15 cellular contexts compared by ENCODE assay signal in the genomic region with DNA sequence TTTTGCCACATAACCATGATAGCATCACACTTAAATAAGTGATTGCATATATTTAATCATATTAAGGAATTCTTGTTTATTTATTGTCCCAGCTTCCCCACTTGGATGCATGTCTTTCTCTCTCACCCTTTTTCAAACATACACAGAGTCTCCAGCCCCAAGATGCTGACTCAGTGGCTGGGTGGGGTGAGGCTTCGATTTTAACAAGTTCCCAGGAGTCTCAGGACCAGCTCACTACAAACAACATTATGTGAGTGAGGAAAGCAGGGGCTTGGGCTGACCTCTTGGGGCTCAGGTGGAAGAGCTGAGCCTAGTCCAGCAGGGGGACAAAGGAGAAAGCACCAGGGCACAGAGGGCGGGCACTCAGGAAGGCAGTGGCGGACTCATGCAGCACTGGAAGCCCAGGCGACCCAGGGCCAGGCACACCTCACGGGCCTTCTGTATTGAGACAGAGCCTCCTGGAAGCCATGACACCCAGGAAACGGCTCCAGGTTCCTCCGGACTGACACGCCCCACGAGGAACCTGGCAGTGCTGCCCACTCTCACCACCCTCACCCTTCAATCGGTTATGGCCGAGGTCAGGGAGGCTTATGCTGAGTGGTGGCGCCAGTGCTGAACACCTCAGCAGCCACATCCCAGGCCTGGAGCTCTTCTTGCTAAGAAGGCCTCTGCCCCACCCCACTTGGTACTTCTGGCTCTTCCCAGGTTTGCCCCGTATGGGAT.
DNase-seq lines count a peak whose midpoint lies in the region; ATAC-seq and TF ChIP-seq lines count a peak whose summit lies in the region.
"Had no signal": no experiment of that assay in that cellular context is flagged by ENCODE, and none has a peak within 500 bp of the region (broad histone marks: within the 10 kb centered on the region; RNA-seq: fewer than 3 reads in every experiment).

No MANE protein-coding gene starts in this region.

- peaks cover 8 to 69% of the 10 kb centered on the region in 2 experiments for H3K36me3 ChIP-seq in mesenchymal stem cell (ENCODE audit: control insufficient read depth in 1 of 2, insufficient read depth in 2 of 2, low read depth in 1 of 2, low read length in 2 of 2)
- H3K36me3 ChIP-seq in testis (ENCODE audit: low read depth, missing control alignments): no peaks in the 10 kb centered on the region

- no peaks in the 10 kb centered on the region for H3K27me3 ChIP-seq in mesenchymal stem cell (ENCODE audit: control insufficient read depth in 1 of 2, insufficient read depth in 1 of 2, low read length in 2 of 2)
- no peaks in the 10 kb centered on the region for H3K27me3 ChIP-seq in testis
- H3K27me3 ChIP-seq: pancreas had no signal

- H3K79me1 ChIP-seq in mesenchymal stem cell (replicated peaks; ENCODE audit: low read length, poor library complexity, severe bottlenecking): peaks cover 56% of the 10 kb centered on the region

- no peak overlapping the region for H4K8ac ChIP-seq in mesenchymal stem cell (ENCODE audit: low read length)

- no peak for TF ChIP-seq POLR2A in testis (IDR thresholded peaks at IDR 0.05)

- 88% methylated on average over 12 of the region's 13 CpGs for WGBS in mesenchymal stem cell
- 80% methylated on average over 13 of the region's 13 CpGs for WGBS in testis, 2 donors

- H3K4me1 ChIP-seq in mesenchymal stem cell (ENCODE audit: control insufficient read depth, insufficient read depth, low read depth, low read length): peaks cover 56% of the 10 kb centered on the region
- peaks cover 6% of the 10 kb centered on the region for H3K4me1 ChIP-seq in testis
- H3K4me1 ChIP-seq: A549 had no signal

- no peak overlapping the region for H3K4me3 ChIP-seq in mesenchymal stem cell (ENCODE audit: insufficient read depth in 1 of 2, low read depth in 1 of 2, low read length in 2 of 2)
- H3K4me3 ChIP-seq in testis: no peak overlapping the region
- H3K4me3 ChIP-seq: A549, pancreas had no signal

- no peak overlapping the region for H2BK12ac ChIP-seq in mesenchymal stem cell (ENCODE audit: low read length in 2 of 2)

- H3K27me3 Mint-ChIP-seq in activated CD8-positive, alpha-beta memory T cell treated with anti-CD3 and anti-CD28 coated beads, Interleukin-2, amount 10 ng/mL, durations not matched to agents 7 days and 5 days: no peaks in the 10 kb centered on the region
- H3K27me3 Mint-ChIP-seq in immature natural killer cell (ENCODE audit: low read depth in 3 of 3): no peaks in the 10 kb centered on the region
- H3K27me3 Mint-ChIP-seq: effector memory CD8-positive, alpha-beta T cell; stimulated activated naive CD8-positive, alpha-beta T cell treated with anti-CD3 and anti-CD28 coated beads, Interleukin-15, Interleukin-2, amounts not matched to agents 100 ng/mL and 50 ng/mL, for 24 hours had no signal

- TF ChIP-seq CTCF in testis (IDR thresholded peaks at IDR 0.05): no peak

- peaks cover 5% of the 10 kb centered on the region for H3K4me1 Mint-ChIP-seq in activated CD8-positive, alpha-beta memory T cell treated with anti-CD3 and anti-CD28 coated beads, Interleukin-2, amount 10 ng/mL, durations not matched to agents 7 days and 5 days
- H3K4me1 Mint-ChIP-seq in immature natural killer cell: peaks cover 0 to 7% of the 10 kb centered on the region in 2 donors

- no peaks in the 10 kb centered on the region for H3K36me3 Mint-ChIP-seq in activated CD8-positive, alpha-beta memory T cell treated with anti-CD3 and anti-CD28 coated beads, Interleukin-2, amount 10 ng/mL, durations not matched to agents 7 days and 5 days
- peaks cover 0 to 14% (median 0%) of the 10 kb centered on the region in 3 donors for H3K36me3 Mint-ChIP-seq in immature natural killer cell

- no peak overlapping the region for H4K91ac ChIP-seq in mesenchymal stem cell (ENCODE audit: low read length)

- peak overlapping the region in 1 of 2 experiments; percentile 26 for H3K23ac ChIP-seq in mesenchymal stem cell (ENCODE audit: low read length in 2 of 2)

- H2BK15ac ChIP-seq in mesenchymal stem cell (ENCODE audit: low read depth, poor library complexity, severe bottlenecking): no peak overlapping the region

- H2AFZ ChIP-seq in mesenchymal stem cell (ENCODE audit: low read depth, low read length): no peak overlapping the region

- H2AK5ac ChIP-seq in mesenchymal stem cell (ENCODE audit: low read length, severe bottlenecking): peak overlapping the region; percentile 54

- intact Hi-C loops in testis (cut with DNase I; ENCODE audit: low total_unique reads): loop anchor here (10.0 kb wide), 1 partner anchor 411 kb away; no protein-coding TSS in a partner anchor

- peak overlapping the region; percentile 5 for H3K27ac Mint-ChIP-seq in activated CD8-positive, alpha-beta memory T cell treated with anti-CD3 and anti-CD28 coated beads, Interleukin-2, amount 10 ng/mL, durations not matched to agents 7 days and 5 days
- no peak overlapping the region for H3K27ac Mint-ChIP-seq in immature natural killer cell
- H3K27ac Mint-ChIP-seq: stimulated activated naive CD8-positive, alpha-beta T cell treated with anti-CD3 and anti-CD28 coated beads, Interleukin-15, Interleukin-2, amounts not matched to agents 100 ng/mL and 50 ng/mL, for 24 hours had no signal

- no peak overlapping the region for H3K4ac ChIP-seq in mesenchymal stem cell (ENCODE audit: low read depth in 1 of 2, low read length in 2 of 2)

- DNase-seq in activated CD8-positive, alpha-beta memory T cell treated with anti-CD3 and anti-CD28 coated beads, Interleukin-2, amount 10 ng/mL, durations not matched to agents 7 days and 5 days: no peak
- DNase-seq in activated CD8-positive, alpha-beta memory T cell treated with anti-CD3 and anti-CD28 coated beads, Interleukin-2, amount 50 U/mL, for 48 hours: no peak
- no peak for DNase-seq in caudate nucleus (lab: John Stamatoyannopoulos, UW)
- DNase-seq in mesenchymal stem cell: no peak
- DNase-seq in testis: peak; percentile 14
- DNase-seq in immature natural killer cell: no peak
- no peak for DNase-seq in HUDEP-2 (lab: John Stamatoyannopoulos, UW; ENCODE audit: unreplicated experiment in 76 of 76)
- DNase-seq in NOMO-1 (lab: John Stamatoyannopoulos, UW; ENCODE audit: unreplicated experiment in 2 of 2): no peak
- DNase-seq: activated effector memory CD4-positive, alpha-beta T cell treated with Interleukin-2 at 50 U/mL for 16 hours; effector memory CD8-positive, alpha-beta T cell; midbrain; NCI-H446 had no signal

- no peak overlapping the region for H3K4me2 ChIP-seq in mesenchymal stem cell (ENCODE audit: low read length, poor library complexity, severe bottlenecking)
- H3K4me2 ChIP-seq: A549 had no signal

- H3K27ac ChIP-seq in caudate nucleus (ENCODE audit: low read depth, low read length): peak overlapping the region; percentile 48
- no peak overlapping the region for H3K27ac ChIP-seq in mesenchymal stem cell (ENCODE audit: low read length, poor library complexity, severe bottlenecking)
- H3K27ac ChIP-seq in testis: peak overlapping the region in 1 of 2 donors; percentile 12
- H3K27ac ChIP-seq: A549 had no signal

- no peak overlapping the region for H3K9ac ChIP-seq in mesenchymal stem cell (ENCODE audit: low read length)

- H3K9me3 ChIP-seq in mesenchymal stem cell (ENCODE audit: control insufficient read depth, low read length) (no peaks in the 10 kb centered on the region), testis (no peaks in the 10 kb centered on the region)
- H3K9me3 ChIP-seq: A549, pancreas had no signal

- no peak overlapping the region for H3K18ac ChIP-seq in mesenchymal stem cell (ENCODE audit: low read depth in 1 of 2, low read length in 2 of 2)

- H2BK120ac ChIP-seq in mesenchymal stem cell (ENCODE audit: low read depth, low read length): no peak overlapping the region

- H2BK5ac ChIP-seq in mesenchymal stem cell (ENCODE audit: low read depth, low read length, poor library complexity, severe bottlenecking): no peak overlapping the region

- ATAC-seq in activated CD8-positive, alpha-beta memory T cell treated with anti-CD3 and anti-CD28 coated beads, Interleukin-2, amount 10 ng/mL, durations not matched to agents 7 days and 5 days: no peak
- ATAC-seq: A549; effector memory CD8-positive, alpha-beta T cell had no signal

- H3K9me3 Mint-ChIP-seq in activated CD8-positive, alpha-beta memory T cell treated with anti-CD3 and anti-CD28 coated beads, Interleukin-2, amount 10 ng/mL, durations not matched to agents 7 days and 5 days (ENCODE audit: low read depth): no peaks in the 10 kb centered on the region
- no peaks in the 10 kb centered on the region for H3K9me3 Mint-ChIP-seq in immature natural killer cell
- H3K9me3 Mint-ChIP-seq: effector memory CD8-positive, alpha-beta T cell; stimulated activated naive CD8-positive, alpha-beta T cell treated with anti-CD3 and anti-CD28 coated beads, Interleukin-15, Interleukin-2, amounts not matched to agents 100 ng/mL and 50 ng/mL, for 24 hours had no signal

- no peak overlapping the region for H3K14ac ChIP-seq in mesenchymal stem cell (ENCODE audit: low read length in 2 of 2)

- CTCF ChIA-PET in activated CD8-positive, alpha-beta memory T cell treated with anti-CD3 and anti-CD28 coated beads, Interleukin-2, amount 10 ng/mL, durations not matched to agents 7 days and 5 days (lab: Charles Lee): interaction anchor here (1.3 to 1.7 kb wide), 3 partner anchors 25 to 142 kb away, joined by 3 to 5 read pairs (median 3); no protein-coding TSS in a partner anchor

- H3K4me3 Mint-ChIP-seq in activated CD8-positive, alpha-beta memory T cell treated with anti-CD3 and anti-CD28 coated beads, Interleukin-2, amount 10 ng/mL, durations not matched to agents 7 days and 5 days: no peak overlapping the region
- no peak overlapping the region for H3K4me3 Mint-ChIP-seq in immature natural killer cell
- H3K4me3 Mint-ChIP-seq: effector memory CD8-positive, alpha-beta T cell; stimulated activated naive CD8-positive, alpha-beta T cell treated with anti-CD3 and anti-CD28 coated beads, Interleukin-15, Interleukin-2, amounts not matched to agents 100 ng/mL and 50 ng/mL, for 24 hours had no signal
